In the genomic region with DNA sequence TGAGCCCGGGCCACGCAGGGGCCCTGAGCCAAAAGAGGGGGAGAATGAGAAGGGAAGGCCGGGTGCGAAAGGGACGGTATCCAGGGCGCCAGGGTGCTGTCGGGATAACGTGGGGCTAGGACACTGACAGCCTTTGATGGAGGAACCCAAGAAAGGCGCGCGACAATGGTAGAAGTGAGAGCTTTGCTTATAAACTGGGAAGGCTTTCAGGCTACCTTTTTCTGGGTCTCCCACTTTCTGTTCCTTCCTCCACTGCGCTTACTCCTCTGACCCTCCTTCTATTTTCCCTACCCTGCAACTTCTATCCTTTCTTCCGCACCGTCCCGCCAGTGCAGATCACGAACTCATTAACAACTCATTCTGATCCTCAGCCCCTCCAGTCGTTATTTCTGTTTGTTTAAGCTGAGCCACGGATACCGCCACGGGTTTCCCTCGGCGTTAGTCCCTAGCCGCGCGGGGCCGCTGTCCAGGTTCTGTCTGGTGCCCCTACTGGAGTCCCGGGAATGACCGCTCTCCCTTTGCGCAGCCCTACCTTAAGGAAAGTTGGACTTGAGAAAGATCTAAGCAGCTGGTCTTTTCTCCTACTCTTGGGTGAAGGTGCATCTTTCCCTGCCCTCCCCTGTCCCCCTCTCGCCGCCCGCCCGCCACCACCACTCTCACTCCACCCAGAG, we compare ENCODE assay signal across 9 cellular contexts.
DNase-seq lines count a peak whose midpoint lies in the region; ATAC-seq and TF ChIP-seq lines count a peak whose summit lies in the region.
"Had no signal": no experiment of that assay in that cellular context is flagged by ENCODE, and none has a peak within 500 bp of the region (broad histone marks: within the 10 kb centered on the region; RNA-seq: fewer than 3 reads in every experiment).

No MANE protein-coding gene starts in this region.

- DNase-seq in HCEC 1CT (peak; percentile 82), coronary artery (ENCODE audit: low spot score) (no peak), kidney tubule cell (ENCODE audit: low spot score) (peak; percentile 10), NCI-H1694 treated with DMSO at 0.1 percent for 48 hours (lab: John Stamatoyannopoulos, UW) (no peak), D341Med (ENCODE audit: low spot score) (no peak), cortex of kidney (lab: John Stamatoyannopoulos, UW) (no peak)
- peak; percentile 25 for DNase-seq in stimulated activated CD8-positive, alpha-beta memory T cell treated with anti-CD3 and anti-CD28 coated beads, Interleukin-4, amount 100 ng/mL, for 48 hours
- DNase-seq: mammary epithelial cell had no signal

- TF ChIP-seq CTCF in coronary artery (IDR thresholded peaks at IDR 0.05) = no peak

- H3K27ac ChIP-seq in coronary artery = no peak overlapping the region

- H3K4me3 ChIP-seq in coronary artery = peak overlapping the region; percentile 66

- no peak for ATAC-seq in GM21529 (IDR thresholded peaks at IDR 0.05; ENCODE audit: unreplicated experiment)

Comparison
In these comparisons a context has a peak if more than half of its experiments do, and no peak if none do; other contexts are left out.
1. DNase-seq: peak in HCEC 1CT (single experiment), kidney tubule cell (single experiment) and stimulated activated CD8-positive, alpha-beta memory T cell treated with anti-CD3 and anti-CD28 coated beads, Interleukin-4, amount 100 ng/mL, for 48 hours (single experiment); none in coronary artery (single experiment), NCI-H1694 treated with DMSO at 0.1 percent for 48 hours (single experiment), D341Med (single experiment) and cortex of kidney (single experiment).